Comparison of ENCODE assay signal across 24 cellular contexts in the genomic region with DNA sequence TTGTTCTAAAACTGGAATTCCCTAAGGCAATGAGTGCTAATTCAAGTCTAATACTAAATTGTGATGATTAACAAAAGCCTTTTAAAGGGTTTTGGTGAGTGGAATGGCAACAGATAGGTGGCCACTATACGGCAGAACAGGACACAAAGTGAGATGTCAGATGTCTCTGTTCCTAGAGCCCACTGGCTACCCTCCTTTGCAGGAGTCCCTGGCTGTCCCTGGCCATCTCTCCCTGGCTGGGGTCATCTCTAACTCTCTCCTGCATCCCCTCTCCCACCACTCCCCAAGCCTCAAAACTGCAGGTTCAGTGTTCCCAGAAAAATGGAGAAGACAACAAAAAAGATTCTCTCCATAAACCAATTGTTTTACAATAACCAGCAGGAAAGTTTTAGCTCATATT.
"Had no signal": no experiment of that assay in that cellular context is flagged by ENCODE, and none has a peak within 500 bp of the region (broad histone marks: within the 10 kb centered on the region; RNA-seq: fewer than 3 reads in every experiment).

No MANE protein-coding gene starts in this region.

- H3K4me1 ChIP-seq: adrenal gland, Peyer's patch had no signal

- H3K27ac ChIP-seq: adrenal gland, Peyer's patch, RWPE1, SJSA1 had no signal

- H3K27me3 ChIP-seq: adrenal gland, Peyer's patch had no signal

- DNase-seq: activated CD4-positive, alpha-beta T cell treated with anti-CD3 and anti-CD28 coated beads for 36 hours; activated CD4-positive, CD25-positive, alpha-beta regulatory T cell; activated CD8-positive, alpha-beta memory T cell treated with anti-CD3 and anti-CD28 coated beads, Interleukin-2, amount 50 U/mL, for 4 hours; activated CD8-positive, alpha-beta T cell treated with anti-CD3 and anti-CD28 coated beads for 36 hours; activated naive CD4-positive, alpha-beta T cell treated with anti-CD3 and anti-CD28 coated beads, Interleukin-2, amount 50 U/mL, for 16 hours; activated naive CD8-positive, alpha-beta T cell treated with anti-CD3 and anti-CD28 coated beads, Interleukin-2, amount 10 ng/mL, durations not matched to agents 7 days and 5 days; activated T-cell treated with anti-CD3 and anti-CD28 coated beads, Interleukin-2, amount 50 U/mL, for 72 hours; adrenal gland; anterior cingulate cortex; Kasumi-1; KBM-7; NCI-H1105 treated with DMSO at 0.1 percent for 48 hours; NCI-H1436 treated with DMSO at 0.1 percent for 48 hours; NCI-H187; NCI-H2081; NCI-H510A treated with DMSO at 0.1 percent for 48 hours; NCI-H69; NK-92 treated with Interleukin-12 subunit alpha and Interleukin-12 subunit beta, amount 100 ng/mL, for 24 hours; Peyer's patch; Right ventricle myocardium superior; T-helper 17 cell; T-helper 9 cell had no signal

- H3K9me3 ChIP-seq: adrenal gland, Peyer's patch, SJSA1 had no signal

- H3K36me3 ChIP-seq: adrenal gland, Peyer's patch, SJSA1 had no signal

- H3K4me3 ChIP-seq: adrenal gland, Peyer's patch, SJSA1 had no signal
